Comparison of ENCODE assay signal across 14 cellular contexts in genomic region chr1:8476021-8476420, GRCh38.
DNase-seq lines count a peak whose midpoint lies in the region; ATAC-seq and TF ChIP-seq lines count a peak whose summit lies in the region.
"Had no signal": no experiment of that assay in that cellular context is flagged by ENCODE, and none has a peak within 500 bp of the region (broad histone marks: within the 10 kb centered on the region; RNA-seq: fewer than 3 reads in every experiment).

No MANE protein-coding gene starts in this region.

- H3K4me2 ChIP-seq in H9 (ENCODE audit: insufficient read depth, insufficient read length, low read length) = no peak overlapping the region
- H3K4me2 ChIP-seq: hepatocyte had no signal

- H3K27me3 Mint-ChIP-seq in H9 (ENCODE audit: low read depth) = peaks cover 1% of the 10 kb centered on the region; the same call in 1 of the 2 replicates
- H3K27me3 Mint-ChIP-seq in naive thymus-derived CD4-positive, alpha-beta T cell = no peaks in the 10 kb centered on the region

- no peak overlapping the region for H3K56ac ChIP-seq in H9 (ENCODE audit: insufficient read length, low read depth, low read length)

- peak overlapping the region; percentile 52 to 59 (median 59); a peak in 4 of 7 replicates for H3K27ac Mint-ChIP-seq in H9
- H3K27ac Mint-ChIP-seq in naive thymus-derived CD4-positive, alpha-beta T cell = peak overlapping the region in 5 of 9 donors; percentile 32 to 62 (median 57)

- no peak for TF ChIP-seq CTCF in A673 (conservative IDR thresholded peaks at IDR 0.05; ENCODE audit: low read depth, low read length)
- TF ChIP-seq CTCF in H9 (conservative IDR thresholded peaks at IDR 0.05) = no peak
- no peak for TF ChIP-seq CTCF in ascending aorta (IDR thresholded peaks at IDR 0.05)

- no peak overlapping the region for H4K5ac ChIP-seq in H9 (ENCODE audit: insufficient read length, low read depth, low read length)

- intact Hi-C loops in A673 (cut with micrococcal nuclease; ENCODE audit: unreplicated experiment) = no loop called here
- intact Hi-C loops in ascending aorta (cut with DNase I) = no loop called here
- intact Hi-C loops in naive thymus-derived CD4-positive, alpha-beta T cell (cut with micrococcal nuclease) = loop anchor here in 1 of 2 donors (5.0 kb wide), 1 partner anchor 51 kb away; no protein-coding TSS in a partner anchor

- no peak overlapping the region for H2BK5ac ChIP-seq in H9 (ENCODE audit: insufficient read length, low read length)

- H2AFZ ChIP-seq in H9 (ENCODE audit: low read length) = no peak overlapping the region
- H2AFZ ChIP-seq: hepatocyte had no signal

- H3K36me3 Mint-ChIP-seq in H9 (ENCODE audit: insufficient read depth in 1 of 3, low read depth in 3 of 3) = no peaks in the 10 kb centered on the region; a peak in 1 of 7 replicates
- peaks cover 0 to 5% (median 4%) of the 10 kb centered on the region in 5 donors for H3K36me3 Mint-ChIP-seq in naive thymus-derived CD4-positive, alpha-beta T cell

- H3K14ac ChIP-seq in H9 (ENCODE audit: insufficient read depth, low read length) = no peak overlapping the region

- no TSS peak for BruUV-seq in A673 (replicated peaks; lab: Mats Ljungman, UMichigan)

- H3K9me3 ChIP-seq in A673 (ENCODE audit: low read depth, low read length, poor library complexity, severe bottlenecking) = no peaks in the 10 kb centered on the region
- no peaks in the 10 kb centered on the region for H3K9me3 ChIP-seq in H9 (ENCODE audit: control insufficient read depth, low read depth, low read length)
- no peaks in the 10 kb centered on the region for H3K9me3 ChIP-seq in ascending aorta
- H3K9me3 ChIP-seq in naive thymus-derived CD4-positive, alpha-beta T cell (ENCODE audit: control insufficient read depth in 2 of 3, low read length in 3 of 3) = no peaks in the 10 kb centered on the region

- no peak overlapping the region for H2BK120ac ChIP-seq in H9 (ENCODE audit: low read depth, low read length, poor library complexity, severe bottlenecking)

- no peaks in the 10 kb centered on the region for H3K27me3 ChIP-seq in A673 (replicated peaks; ENCODE audit: insufficient read depth, low read depth, low read length, poor library complexity)
- no peaks in the 10 kb centered on the region for H3K27me3 ChIP-seq in H9 (ENCODE audit: insufficient read depth, low read length)
- no peaks in the 10 kb centered on the region for H3K27me3 ChIP-seq in ascending aorta
- H3K27me3 ChIP-seq in naive thymus-derived CD4-positive, alpha-beta T cell (ENCODE audit: control insufficient read depth in 2 of 2, insufficient read depth in 2 of 2, low read length in 2 of 2) = no peaks in the 10 kb centered on the region
- H3K27me3 ChIP-seq: hepatocyte had no signal

- H3K36me3 ChIP-seq in A673 (ENCODE audit: insufficient read depth, low read length, poor library complexity, severe bottlenecking) = no peaks in the 10 kb centered on the region
- H3K36me3 ChIP-seq in ascending aorta = no peaks in the 10 kb centered on the region
- no peaks in the 10 kb centered on the region for H3K36me3 ChIP-seq in naive thymus-derived CD4-positive, alpha-beta T cell (ENCODE audit: control insufficient read depth in 2 of 3, insufficient read depth in 3 of 3, low read length in 3 of 3)

- POLR2A ChIA-PET in A673 (lab: Charles Lee; ENCODE audit: low non-redundant PET) = no interaction called here
- POLR2A ChIA-PET in naive thymus-derived CD4-positive, alpha-beta T cell (lab: Charles Lee) = no interaction called here

- H3K23ac ChIP-seq in H9 (ENCODE audit: insufficient read length, low read depth, low read length) = no peak overlapping the region

- no peak overlapping the region for H3K4ac ChIP-seq in H9 (ENCODE audit: low read depth, low read length)

- H3K9me3 Mint-ChIP-seq in H9 = no peaks in the 10 kb centered on the region
- no peaks in the 10 kb centered on the region for H3K9me3 Mint-ChIP-seq in naive thymus-derived CD4-positive, alpha-beta T cell

- H3K4me3 Mint-ChIP-seq in H9 = no peak overlapping the region
- H3K4me3 Mint-ChIP-seq in naive thymus-derived CD4-positive, alpha-beta T cell = no peak overlapping the region

- no peak overlapping the region for H4K8ac ChIP-seq in H9 (replicated peaks; ENCODE audit: insufficient read length, low read depth, low read length)

- H3K9ac ChIP-seq in H9 (ENCODE audit: extremely low read depth, insufficient read length, low read length) = no peak overlapping the region

- no peaks in the 10 kb centered on the region for H3K23me2 ChIP-seq in H9 (ENCODE audit: insufficient read length, low read depth, low read length, poor library complexity, severe bottlenecking)

- peaks cover 44 to 46% of the 10 kb centered on the region in 2 experiments for H3K4me1 Mint-ChIP-seq in H9
- H3K4me1 Mint-ChIP-seq in naive thymus-derived CD4-positive, alpha-beta T cell = peaks cover 21 to 63% (median 42%) of the 10 kb centered on the region in 7 donors

- peaks cover 6% of the 10 kb centered on the region for H3K79me1 ChIP-seq in H9 (ENCODE audit: insufficient read depth, low read depth, low read length, poor library complexity, severe bottlenecking)

- H3K4me1 ChIP-seq in A673 (ENCODE audit: insufficient read depth, low read length, poor library complexity, severe bottlenecking) = peaks cover 67% of the 10 kb centered on the region
- H3K4me1 ChIP-seq in H9 (ENCODE audit: insufficient read depth, low read length) = peaks cover 7% of the 10 kb centered on the region
- H3K4me1 ChIP-seq in ascending aorta = peaks cover 0 to 19% of the 10 kb centered on the region in 2 donors
- H3K4me1 ChIP-seq in naive thymus-derived CD4-positive, alpha-beta T cell (ENCODE audit: control insufficient read depth in 2 of 2, insufficient read depth in 2 of 2, low read length in 2 of 2) = peaks cover 9 to 17% of the 10 kb centered on the region in 2 donors

- H3K79me2 ChIP-seq in H9 (ENCODE audit: insufficient read depth, low read length) = no peaks in the 10 kb centered on the region

- H2AK5ac ChIP-seq in H9 (ENCODE audit: insufficient read length, low read length) = no peak overlapping the region

- no peak overlapping the region for H2BK20ac ChIP-seq in H9 (ENCODE audit: low read depth, low read length, poor library complexity, severe bottlenecking)

- H3K27ac ChIP-seq in A673 (ENCODE audit: low read depth, low read length, poor library complexity, severe bottlenecking) (peak overlapping the region; percentile 64), H9 (ENCODE audit: insufficient read length, low read depth, low read length) (no peak overlapping the region), ascending aorta (peak overlapping the region; percentile 39 to 58)
- no peak overlapping the region for H3K27ac ChIP-seq in naive thymus-derived CD4-positive, alpha-beta T cell (ENCODE audit: low read depth, low read length)
- H3K27ac ChIP-seq: hepatocyte had no signal

- DNase-seq in A673 (ENCODE audit: low spot score) = no peak
- no peak for DNase-seq in H9
- no peak for DNase-seq in ascending aorta (ENCODE audit: low spot score in 2 of 2)
- DNase-seq in naive thymus-derived CD4-positive, alpha-beta T cell = no peak
- no peak for DNase-seq in HUDEP-2 (lab: John Stamatoyannopoulos, UW; ENCODE audit: unreplicated experiment in 76 of 76)
- DNase-seq in DMS114 treated with DMSO at 0.1 percent for 48 hours (lab: John Stamatoyannopoulos, UW; ENCODE audit: unreplicated experiment) = no peak
- no peak for DNase-seq in activated CD4-positive, CD25-positive, alpha-beta regulatory T cell treated with anti-CD3 and anti-CD28 coated beads, Interleukin-2, amount 50 U/mL, for 72 hours
- DNase-seq: DMS79, erythroblast, NCI-H1694 treated with DMSO at 0.1 percent for 48 hours, NCI-H526 treated with DMSO at 0.1 percent for 48 hours, SHP77 had no signal

- no peak overlapping the region for H4K91ac ChIP-seq in H9 (ENCODE audit: insufficient read length, low read depth, low read length)

- H3K18ac ChIP-seq in H9 (ENCODE audit: insufficient read length, low read depth, low read length) = no peak overlapping the region

- H3K4me3 ChIP-seq in A673 (ENCODE audit: low read depth, low read length, poor library complexity, severe bottlenecking) (no peak overlapping the region), ascending aorta (no peak overlapping the region)
- no peak overlapping the region for H3K4me3 ChIP-seq in naive thymus-derived CD4-positive, alpha-beta T cell (ENCODE audit: low read length)
- H3K4me3 ChIP-seq: hepatocyte had no signal

- H4K20me1 ChIP-seq in H9 (ENCODE audit: control insufficient read depth, insufficient read depth, insufficient read length) = no peaks in the 10 kb centered on the region

- H3T11ph ChIP-seq in H9 (ENCODE audit: low read length) = no peak overlapping the region

- no CpG with 5 or more reads among the region's 4 CpGs for WGBS in H9 (ENCODE audit: extremely low coverage, insufficient read length, low lambda C conversion rate)

- H2BK12ac ChIP-seq in H9 (ENCODE audit: insufficient read length, low read depth, low read length) = no peak overlapping the region

- ATAC-seq in naive thymus-derived CD4-positive, alpha-beta T cell = no peak
- no peak for ATAC-seq in GM21786 (IDR thresholded peaks at IDR 0.05; ENCODE audit: unreplicated experiment)

- CTCF ChIA-PET in A673 (lab: Charles Lee) = no interaction called here
- CTCF ChIA-PET in naive thymus-derived CD4-positive, alpha-beta T cell (lab: Charles Lee) = no interaction called here

- H2BK15ac ChIP-seq in H9 (ENCODE audit: low read depth, low read length) = no peak overlapping the region

Comparison
In these comparisons a context has a peak if more than half of its experiments do, and no peak if none do; other contexts are left out.
1. H3K27ac ChIP-seq: peak in A673 (single experiment) and ascending aorta (2 of 2); none in H9 (single experiment) and naive thymus-derived CD4-positive, alpha-beta T cell (single experiment).